Comparison of ENCODE assay signal across 28 cellular contexts in the genomic region with DNA sequence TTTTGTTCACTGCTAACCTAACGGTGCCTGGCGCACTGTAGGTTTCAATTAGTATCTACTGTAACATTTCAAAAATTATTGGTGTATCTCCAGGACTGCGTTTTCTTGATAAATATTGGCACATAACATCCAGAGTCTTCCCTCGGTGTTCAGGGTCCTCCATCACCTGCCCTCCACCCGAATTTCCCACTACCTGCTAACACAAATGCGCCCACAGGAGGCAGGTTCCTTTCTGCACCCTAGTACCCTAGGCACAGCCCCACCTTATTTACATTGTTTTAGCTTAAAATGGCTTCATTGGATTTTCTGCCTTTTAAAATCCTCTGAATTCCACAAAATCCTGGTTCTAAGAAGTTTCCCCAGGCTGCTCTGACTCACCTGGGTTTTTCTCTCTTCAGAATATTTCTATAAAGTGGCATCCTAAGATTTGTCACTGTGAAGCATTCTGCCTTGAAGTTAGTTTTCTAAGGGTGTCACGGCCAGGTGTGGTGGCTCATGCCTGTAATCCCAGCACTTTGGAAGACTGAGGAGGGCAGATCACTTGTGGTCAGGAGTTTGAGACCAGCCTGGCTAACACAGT.
"Had no signal": no experiment of that assay in that cellular context is flagged by ENCODE, and none has a peak within 500 bp of the region (broad histone marks: within the 10 kb centered on the region; RNA-seq: fewer than 3 reads in every experiment).

No MANE protein-coding gene starts in this region.

- H3K9me3 Mint-ChIP-seq: naive B cell, natural killer cell had no signal

- H3K27ac ChIP-seq: hepatocyte, lower lobe of right lung, pancreas, prostate gland, skin epidermis, stomach, testis, thyroid gland, transverse colon, upper lobe of right lung had no signal

- H3K4me3 ChIP-seq: hepatocyte, lower lobe of right lung, pancreas, prostate gland, skin epidermis, stomach, testis, thyroid gland, transverse colon, upper lobe of right lung had no signal

- H3K27me3 ChIP-seq: hepatocyte, pancreas, stomach, testis, thyroid gland, transverse colon, upper lobe of right lung had no signal

- H3K27me3 Mint-ChIP-seq: naive B cell; stimulated activated naive B cell treated with anti-CD40 and anti-IgM and Interleukin-4, amounts not matched to agents 10 μg/mL and 1 μg/mL and 100 μg/mL, for 72 hours had no signal

- H3K4me3 Mint-ChIP-seq: mesothelial cell of epicardium; natural killer cell; nephron progenitor cell; stimulated activated naive B cell treated with anti-CD40 and anti-IgM and Interleukin-4, amounts not matched to agents 10 μg/mL and 1 μg/mL and 100 μg/mL, for 72 hours had no signal

- DNase-seq: kidney glomerular epithelial cell; left cardiac atrium; lower lobe of right lung; mesendoderm; naive B cell; natural killer cell; nephron progenitor cell; pancreas; posterior cingulate gyrus; retina; right cardiac atrium; stimulated activated CD4-positive, alpha-beta T cell treated with anti-CD3 and anti-CD28 coated beads, Interleukin-12 subunit alpha, Interleukin-12 subunit beta, amount 100 ng/mL, for 4 hours; stimulated activated CD4-positive, alpha-beta T cell treated with anti-CD3 and anti-CD28 coated beads, Interleukin-15, amount 100 ng/mL, for 24 hours; stimulated activated CD4-positive, alpha-beta T cell treated with anti-CD3 and anti-CD28 coated beads, Interleukin-2, amount 100 ng/mL, for 24 hours; stimulated activated CD4-positive, alpha-beta T cell treated with anti-CD3 and anti-CD28 coated beads, Interleukin-4, amount 100 ng/mL, for 1 hour; stimulated activated naive B cell treated with anti-CD40 and anti-IgM and Interleukin-4, amounts not matched to agents 10 μg/mL and 1 μg/mL and 100 μg/mL, for 72 hours; stimulated activated naive CD8-positive, alpha-beta T cell treated with anti-CD3 and anti-CD28 coated beads, Interleukin-15, Interleukin-2, amounts not matched to agents 100 U/mL and 50 U/mL, for 24 hours; stomach; testis; thyroid gland; transverse colon; upper lobe of right lung had no signal

- H3K27ac Mint-ChIP-seq: mesothelial cell of epicardium; natural killer cell; nephron progenitor cell; stimulated activated naive B cell treated with anti-CD40 and anti-IgM and Interleukin-4, amounts not matched to agents 10 μg/mL and 1 μg/mL and 100 μg/mL, for 72 hours had no signal

- H3K4me1 Mint-ChIP-seq: natural killer cell had no signal

- H3K36me3 Mint-ChIP-seq: mesothelial cell of epicardium, naive B cell, natural killer cell had no signal

- ATAC-seq: left cardiac atrium; left lobe of liver; lower lobe of right lung; natural killer cell; pancreas; right cardiac atrium; sciatic nerve; stimulated activated naive B cell treated with anti-CD40 and anti-IgM and Interleukin-4, amounts not matched to agents 10 μg/mL and 1 μg/mL and 100 μg/mL, for 72 hours; stimulated activated naive CD8-positive, alpha-beta T cell treated with anti-CD3 and anti-CD28 coated beads, Interleukin-15, Interleukin-2, amounts not matched to agents 100 U/mL and 50 U/mL, for 24 hours; upper lobe of right lung had no signal

- H3K4me1 ChIP-seq: prostate gland, thyroid gland had no signal

- H3K36me3 ChIP-seq: pancreas, prostate gland, thyroid gland, transverse colon, upper lobe of right lung had no signal

- H3K9me3 ChIP-seq: lower lobe of right lung, pancreas, prostate gland, stomach, testis, thyroid gland, transverse colon, upper lobe of right lung had no signal
